9 cellular contexts compared by ENCODE assay signal in genomic region chr10:80465839-80466590, GRCh38. TPM values are rescaled to one million over a fixed set of nuclear protein-coding genes. Genes with fewer than 3 reads are reported as not detected.
DNase-seq lines count a peak whose midpoint lies in the region; ATAC-seq and TF ChIP-seq lines count a peak whose summit lies in the region.
"Had no signal": no experiment of that assay in that cellular context is flagged by ENCODE, and none has a peak within 500 bp of the region (broad histone marks: within the 10 kb centered on the region; RNA-seq: fewer than 3 reads in every experiment).

No MANE protein-coding gene starts in this region.

- H3K4me1 ChIP-seq in iPS-18a (ENCODE audit: control insufficient read depth, low read depth, low read length) (peaks cover 62% of the 10 kb centered on the region), thoracic aorta (ENCODE audit: control insufficient read depth in 1 of 2, low read depth in 2 of 2) (peaks cover 37 to 70% of the 10 kb centered on the region in 2 donors)

- H3K36me3 ChIP-seq in iPS-18a (ENCODE audit: control insufficient read depth, low read depth, low read length) (no peaks in the 10 kb centered on the region), thoracic aorta (no peaks in the 10 kb centered on the region), MG63 (no peaks in the 10 kb centered on the region), WERI-Rb-1 (peaks cover 17% of the 10 kb centered on the region)

- H3K9me3 ChIP-seq in iPS-18a (ENCODE audit: control insufficient read depth, low read depth, low read length) (no peaks in the 10 kb centered on the region), thoracic aorta (no peaks in the 10 kb centered on the region), MG63 (no peaks in the 10 kb centered on the region), WERI-Rb-1 (ENCODE audit: severe bottlenecking) (no peaks in the 10 kb centered on the region)

- H3K4me3 ChIP-seq in iPS-18a (ENCODE audit: low read length) = peak overlapping the region; percentile 51
- peak overlapping the region; percentile 7 for H3K4me3 ChIP-seq in thoracic aorta
- H3K4me3 ChIP-seq in MG63 = no peak overlapping the region
- no peak overlapping the region for H3K4me3 ChIP-seq in WERI-Rb-1 (ENCODE audit: low read depth, low read length)

- intact Hi-C loops in activated CD4-positive, alpha-beta memory T cell treated with anti-CD3 and anti-CD28 coated beads for 36 hours (cut with micrococcal nuclease) = no loop called here

- H3K27me3 ChIP-seq in iPS-18a (ENCODE audit: control insufficient read depth, insufficient read depth, low read length) = peaks cover 31% of the 10 kb centered on the region
- no peaks in the 10 kb centered on the region for H3K27me3 ChIP-seq in thoracic aorta (replicated peaks; ENCODE audit: insufficient read depth)
- no peaks in the 10 kb centered on the region for H3K27me3 ChIP-seq in MG63
- no peaks in the 10 kb centered on the region for H3K27me3 ChIP-seq in WERI-Rb-1 (ENCODE audit: insufficient read depth, low read depth, severe bottlenecking)

- peak overlapping the region; percentile 91 for H3K27ac Mint-ChIP-seq in activated CD4-positive, alpha-beta memory T cell treated with anti-CD3 and anti-CD28 coated beads for 36 hours

- no peaks in the 10 kb centered on the region for H3K27me3 Mint-ChIP-seq in activated CD4-positive, alpha-beta memory T cell treated with anti-CD3 and anti-CD28 coated beads for 36 hours

- TF ChIP-seq CTCF in thoracic aorta (IDR thresholded peaks at IDR 0.05) = no peak
- no peak for TF ChIP-seq CTCF in WERI-Rb-1 (IDR thresholded peaks at IDR 0.05; ENCODE audit: low read depth, low read length)

- H3K27ac ChIP-seq in iPS-18a (ENCODE audit: low read length) = no peak overlapping the region
- H3K27ac ChIP-seq in thoracic aorta = no peak overlapping the region
- H3K27ac ChIP-seq in WERI-Rb-1 = no peak overlapping the region

- H3K9me3 Mint-ChIP-seq in activated CD4-positive, alpha-beta memory T cell treated with anti-CD3 and anti-CD28 coated beads for 36 hours = no peaks in the 10 kb centered on the region

- DNase-seq in activated CD8-positive, alpha-beta memory T cell treated with anti-CD3 and anti-CD28 coated beads for 24 hours = peak; percentile 73
- DNase-seq in activated CD8-positive, alpha-beta memory T cell treated with anti-CD3 and anti-CD28 coated beads, Interleukin-2, amount 50 U/mL, for 48 hours = no peak
- peak; percentile 67 for DNase-seq in activated CD4-positive, alpha-beta memory T cell treated with anti-CD3 and anti-CD28 coated beads for 36 hours
- DNase-seq in thoracic aorta (ENCODE audit: low spot score) = no peak
- DNase-seq in MG63 = no peak
- no peak for DNase-seq in NCI-H1417 treated with DMSO at 0.1 percent for 48 hours (lab: John Stamatoyannopoulos, UW)
- no peak for DNase-seq in WERI-Rb-1

- no peak for ATAC-seq in thoracic aorta (ENCODE audit: insufficient number of reproducible peaks, low FRiP score, low read depth)

- peak overlapping the region; percentile 67 for H3K9ac ChIP-seq in iPS-18a (ENCODE audit: low read length)

- POLR2A ChIA-PET in activated CD4-positive, alpha-beta memory T cell treated with anti-CD3 and anti-CD28 coated beads for 36 hours (lab: Charles Lee) = interaction anchor here (0.7 to 4.9 kb wide), 5 partner anchors 10 to 40 kb away, joined by 3 to 27 read pairs (median 8); no protein-coding TSS in a partner anchor

- peaks cover 21% of the 10 kb centered on the region for H3K36me3 Mint-ChIP-seq in activated CD4-positive, alpha-beta memory T cell treated with anti-CD3 and anti-CD28 coated beads for 36 hours

- H3K4me1 Mint-ChIP-seq in activated CD4-positive, alpha-beta memory T cell treated with anti-CD3 and anti-CD28 coated beads for 36 hours (ENCODE audit: low read depth) = peaks cover 95% of the 10 kb centered on the region

- H3K4me3 Mint-ChIP-seq in activated CD4-positive, alpha-beta memory T cell treated with anti-CD3 and anti-CD28 coated beads for 36 hours = peak overlapping the region; percentile 62

- CTCF ChIA-PET in activated CD4-positive, alpha-beta memory T cell treated with anti-CD3 and anti-CD28 coated beads for 36 hours (lab: Charles Lee) = interaction anchor here (1.1 to 36.2 kb wide), 6 partner anchors 9 to 40 kb away, joined by 3 to 1168 read pairs (median 10); no protein-coding TSS in a partner anchor

RNA-seq across cellular contexts. Expression of gene TSPAN14, which starts 11.9 kb away (rescaled TPM):
- 10 to 100 TPM; 48.9 to 51.8 TPM for total RNA-seq in activated CD4-positive, alpha-beta memory T cell treated with anti-CD3 and anti-CD28 coated beads for 36 hours
- total RNA-seq in thoracic aorta = 10 to 100 TPM; 38.2 to 40.1 TPM
- total RNA-seq in MG63 (2014; rRNA removed; shearing (Covaris generic); ENCODE audit: low replicate concordance) = 6.6 and 10.0 TPM in 2 replicates

RNA-seq across cellular contexts. Expression of gene PRXL2A, which starts 57.7 kb away (rescaled TPM):
- 10 to 100 TPM in 1 of 2 experiments, 1 to 10 TPM in 1; 9.5 to 10.1 TPM for total RNA-seq in activated CD4-positive, alpha-beta memory T cell treated with anti-CD3 and anti-CD28 coated beads for 36 hours
- 10 to 100 TPM; 23.5 to 24.1 TPM for total RNA-seq in thoracic aorta
- 1.4 and 2.6 TPM in 2 replicates for total RNA-seq in MG63 (2014; rRNA removed; shearing (Covaris generic); ENCODE audit: low replicate concordance)
- total RNA-seq: LHCN-M2 had no signal

Comparison
In these comparisons a context has a peak if more than half of its experiments do, and no peak if none do; other contexts are left out.
1. DNase-seq: peak in activated CD8-positive, alpha-beta memory T cell treated with anti-CD3 and anti-CD28 coated beads for 24 hours (single experiment) and activated CD4-positive, alpha-beta memory T cell treated with anti-CD3 and anti-CD28 coated beads for 36 hours (single experiment); none in activated CD8-positive, alpha-beta memory T cell treated with anti-CD3 and anti-CD28 coated beads, Interleukin-2, amount 50 U/mL, for 48 hours (single experiment), thoracic aorta (single experiment), MG63 (single experiment), NCI-H1417 treated with DMSO at 0.1 percent for 48 hours (single experiment) and WERI-Rb-1 (single experiment).
2. H3K4me3 ChIP-seq: peak in iPS-18a (single experiment) and thoracic aorta (single experiment); none in MG63 (single experiment) and WERI-Rb-1 (single experiment).